Comparison of ENCODE assay signal across 23 cellular contexts in genomic region chr2:9889812-9890261, GRCh38. TPM values are rescaled to one million over a fixed set of nuclear protein-coding genes. Genes with fewer than 3 reads are reported as not detected.
DNase-seq lines count a peak whose midpoint lies in the region; ATAC-seq and TF ChIP-seq lines count a peak whose summit lies in the region.
"Had no signal": no experiment of that assay in that cellular context is flagged by ENCODE, and none has a peak within 500 bp of the region (broad histone marks: within the 10 kb centered on the region; RNA-seq: fewer than 3 reads in every experiment).

No MANE protein-coding gene starts in this region.

- no peak for TF ChIP-seq POLR2A in gastrocnemius medialis (IDR thresholded peaks at IDR 0.05)

- peak overlapping the region in 4 of 5 experiments; percentile 0 to 23 (median 14) for H3K4me3 Mint-ChIP-seq in brain
- H3K4me3 Mint-ChIP-seq in stimulated activated naive B cell treated with anti-CD40 and anti-IgM and Interleukin-4, amounts not matched to agents 10 μg/mL and 1 μg/mL and 100 μg/mL, for 72 hours = no peak overlapping the region
- no peak overlapping the region for H3K4me3 Mint-ChIP-seq in stimulated activated effector memory CD8-positive, alpha-beta T cell treated with anti-CD3 and anti-CD28 coated beads, Interleukin-12 subunit alpha, Interleukin-12 subunit beta, amount 100 ng/mL, for 72 hours
- H3K4me3 Mint-ChIP-seq in activated T-cell treated with anti-CD3 and anti-CD28 coated beads, Interleukin-2, amount 50 U/mL, for 72 hours = no peak overlapping the region
- H3K4me3 Mint-ChIP-seq: activated CD4-positive, alpha-beta T cell treated with anti-CD3 and anti-CD28 coated beads, Interleukin-2, amount 10 ng/mL, durations not matched to agents 7 days and 5 days; activated T-cell treated with anti-CD3 and anti-CD28 coated beads, Interleukin-2, amount 50 U/mL, for 24 hours; GM23338 had no signal

- H3K9me3 Mint-ChIP-seq in brain = peaks cover 15 to 35% (median 25%) of the 10 kb centered on the region in 5 experiments
- peaks cover 11 to 12% of the 10 kb centered on the region in 2 donors for H3K9me3 Mint-ChIP-seq in stimulated activated naive B cell treated with anti-CD40 and anti-IgM and Interleukin-4, amounts not matched to agents 10 μg/mL and 1 μg/mL and 100 μg/mL, for 72 hours
- H3K9me3 Mint-ChIP-seq in stimulated activated effector memory CD8-positive, alpha-beta T cell treated with anti-CD3 and anti-CD28 coated beads, Interleukin-12 subunit alpha, Interleukin-12 subunit beta, amount 100 ng/mL, for 72 hours = peaks cover 15% of the 10 kb centered on the region
- H3K9me3 Mint-ChIP-seq in activated T-cell treated with anti-CD3 and anti-CD28 coated beads, Interleukin-2, amount 50 U/mL, for 72 hours = peaks cover 3 to 4% of the 10 kb centered on the region in 2 donors

- no peak overlapping the region for H3K4me3 ChIP-seq in gastrocnemius medialis
- H3K4me3 ChIP-seq: GM23338, skin epidermis, tibial artery had no signal

- peaks cover 0 to 10% of the 10 kb centered on the region in 2 donors for H3K36me3 ChIP-seq in gastrocnemius medialis

- peaks cover 15% of the 10 kb centered on the region for H3K4me1 Mint-ChIP-seq in brain
- peaks cover 0 to 11% of the 10 kb centered on the region in 2 donors for H3K4me1 Mint-ChIP-seq in stimulated activated naive B cell treated with anti-CD40 and anti-IgM and Interleukin-4, amounts not matched to agents 10 μg/mL and 1 μg/mL and 100 μg/mL, for 72 hours
- H3K4me1 Mint-ChIP-seq in stimulated activated effector memory CD8-positive, alpha-beta T cell treated with anti-CD3 and anti-CD28 coated beads, Interleukin-12 subunit alpha, Interleukin-12 subunit beta, amount 100 ng/mL, for 72 hours = peaks cover 18% of the 10 kb centered on the region
- no peaks in the 10 kb centered on the region for H3K4me1 Mint-ChIP-seq in activated T-cell treated with anti-CD3 and anti-CD28 coated beads, Interleukin-2, amount 50 U/mL, for 72 hours (ENCODE audit: low read depth)

- peak; percentile 71 for DNase-seq in NCI-H82 (lab: John Stamatoyannopoulos, UW)
- no peak for DNase-seq in NCI-H82 treated with DMSO at 0.1 percent for 48 hours (lab: John Stamatoyannopoulos, UW; ENCODE audit: unreplicated experiment)
- DNase-seq in stimulated activated naive B cell treated with anti-CD40 and anti-IgM and Interleukin-4, amounts not matched to agents 10 μg/mL and 1 μg/mL and 100 μg/mL, for 72 hours = no peak
- DNase-seq in stimulated activated effector memory CD8-positive, alpha-beta T cell treated with anti-CD3 and anti-CD28 coated beads, Interleukin-12 subunit alpha, Interleukin-12 subunit beta, amount 100 ng/mL, for 72 hours (ENCODE audit: low spot score in 2 of 2) = no peak
- DNase-seq in gastrocnemius medialis = no peak
- no peak for DNase-seq in activated T-cell treated with anti-CD3 and anti-CD28 coated beads, Interleukin-2, amount 50 U/mL, for 72 hours
- DNase-seq: activated CD4-positive, alpha-beta T cell treated with anti-CD3 and anti-CD28 coated beads, Interleukin-2, amount 10 ng/mL, durations not matched to agents 7 days and 5 days; activated T-cell treated with anti-CD3 and anti-CD28 coated beads, Interleukin-2, amount 50 U/mL, for 24 hours; C1 segment of cervical spinal cord; DMS79 treated with DMSO at 0.1 percent for 48 hours; NCI-H1092 treated with DMSO at 0.1 percent for 48 hours; NCI-H2171 treated with DMSO at 0.1 percent for 48 hours; nucleus accumbens; Right ventricle myocardium superior; stimulated activated CD4-positive, alpha-beta T cell treated with anti-CD3 and anti-CD28 coated beads, Interleukin-4, amount 100 ng/mL, for 4 hours; T1000; tibial artery had no signal

- in situ Hi-C loops in gastrocnemius medialis (cut with MboI; ENCODE audit: low sequenced_read_pairs in 4 of 4) = no loop called here

- H3K27ac Mint-ChIP-seq in brain = peak overlapping the region in 4 of 5 experiments; percentile 7 to 96 (median 88)
- peak overlapping the region; percentile 28 for H3K27ac Mint-ChIP-seq in stimulated activated naive B cell treated with anti-CD40 and anti-IgM and Interleukin-4, amounts not matched to agents 10 μg/mL and 1 μg/mL and 100 μg/mL, for 72 hours
- H3K27ac Mint-ChIP-seq in stimulated activated effector memory CD8-positive, alpha-beta T cell treated with anti-CD3 and anti-CD28 coated beads, Interleukin-12 subunit alpha, Interleukin-12 subunit beta, amount 100 ng/mL, for 72 hours = no peak overlapping the region
- no peak overlapping the region for H3K27ac Mint-ChIP-seq in activated T-cell treated with anti-CD3 and anti-CD28 coated beads, Interleukin-2, amount 50 U/mL, for 72 hours
- H3K27ac Mint-ChIP-seq: activated CD4-positive, alpha-beta T cell treated with anti-CD3 and anti-CD28 coated beads, Interleukin-2, amount 10 ng/mL, durations not matched to agents 7 days and 5 days; activated naive CD4-positive, alpha-beta T cell treated with anti-CD3 and anti-CD28 coated beads, Interleukin-2, amount 50 U/mL, for 72 hours; activated T-cell treated with anti-CD3 and anti-CD28 coated beads, Interleukin-2, amount 50 U/mL, for 24 hours; GM23338 had no signal

- no peaks in the 10 kb centered on the region for H3K4me1 ChIP-seq in gastrocnemius medialis

- TF ChIP-seq CTCF in brain (conservative IDR thresholded peaks at IDR 0.05) (no peak), gastrocnemius medialis (IDR thresholded peaks at IDR 0.05 in 4 of 5, conservative IDR thresholded peaks at IDR 0.05 in 1 of 5) (no peak)

- intact Hi-C loops in gastrocnemius medialis (cut with DNase I; ENCODE audit: low total_unique reads) = no loop called here

- no peaks in the 10 kb centered on the region for H3K27me3 Mint-ChIP-seq in brain
- no peaks in the 10 kb centered on the region for H3K27me3 Mint-ChIP-seq in stimulated activated naive B cell treated with anti-CD40 and anti-IgM and Interleukin-4, amounts not matched to agents 10 μg/mL and 1 μg/mL and 100 μg/mL, for 72 hours
- no peaks in the 10 kb centered on the region for H3K27me3 Mint-ChIP-seq in activated T-cell treated with anti-CD3 and anti-CD28 coated beads, Interleukin-2, amount 50 U/mL, for 72 hours (ENCODE audit: low read depth)
- H3K27me3 Mint-ChIP-seq: activated CD4-positive, alpha-beta T cell treated with anti-CD3 and anti-CD28 coated beads, Interleukin-2, amount 10 ng/mL, durations not matched to agents 7 days and 5 days; activated T-cell treated with anti-CD3 and anti-CD28 coated beads, Interleukin-2, amount 50 U/mL, for 24 hours had no signal

- no peak for ATAC-seq in stimulated activated naive B cell treated with anti-CD40 and anti-IgM and Interleukin-4, amounts not matched to agents 10 μg/mL and 1 μg/mL and 100 μg/mL, for 72 hours (replicated peaks)
- ATAC-seq in stimulated activated effector memory CD8-positive, alpha-beta T cell treated with anti-CD3 and anti-CD28 coated beads, Interleukin-12 subunit alpha, Interleukin-12 subunit beta, amount 100 ng/mL, for 72 hours = no peak
- no peak for ATAC-seq in gastrocnemius medialis
- no peak for ATAC-seq in activated T-cell treated with anti-CD3 and anti-CD28 coated beads, Interleukin-2, amount 50 U/mL, for 72 hours (replicated peaks in 1 of 2)
- ATAC-seq: activated naive CD4-positive, alpha-beta T cell treated with anti-CD3 and anti-CD28 coated beads, Interleukin-2, amount 50 U/mL, for 72 hours; GM23338 had no signal

- peaks cover 69% of the 10 kb centered on the region for H3K36me3 Mint-ChIP-seq in brain
- peaks cover 41 to 61% of the 10 kb centered on the region in 2 donors for H3K36me3 Mint-ChIP-seq in stimulated activated naive B cell treated with anti-CD40 and anti-IgM and Interleukin-4, amounts not matched to agents 10 μg/mL and 1 μg/mL and 100 μg/mL, for 72 hours
- H3K36me3 Mint-ChIP-seq in stimulated activated effector memory CD8-positive, alpha-beta T cell treated with anti-CD3 and anti-CD28 coated beads, Interleukin-12 subunit alpha, Interleukin-12 subunit beta, amount 100 ng/mL, for 72 hours = peaks cover 41% of the 10 kb centered on the region
- H3K36me3 Mint-ChIP-seq in activated T-cell treated with anti-CD3 and anti-CD28 coated beads, Interleukin-2, amount 50 U/mL, for 72 hours (ENCODE audit: insufficient read depth in 2 of 2) = peaks cover 18 to 36% of the 10 kb centered on the region in 2 donors

- H3K27ac ChIP-seq in layer of hippocampus (ENCODE audit: low read depth, low read length) (peak overlapping the region; percentile 30), gastrocnemius medialis (no peak overlapping the region)
- H3K27ac ChIP-seq: 22Rv1 had no signal

- H3K9me3 ChIP-seq in gastrocnemius medialis = peaks cover 0 to 4% (median 0%) of the 10 kb centered on the region in 3 donors

- H3K27me3 ChIP-seq in layer of hippocampus (ENCODE audit: control insufficient read depth, insufficient read depth, low read length) (no peaks in the 10 kb centered on the region), gastrocnemius medialis (no peaks in the 10 kb centered on the region)
- H3K27me3 ChIP-seq: tibial artery had no signal

RNA-seq across cellular contexts. Expression of gene TAF1B, which starts 46.6 kb away (rescaled TPM):
- polyA plus RNA-seq in brain (ENCODE audit: insufficient read depth, low read depth, low replicate concordance) = 5.5 TPM
- total RNA-seq in gastrocnemius medialis = 1 to 10 TPM; 5.0 to 8.4 (median 7.3) TPM
- 10 to 100 TPM; 17.8 to 23.7 TPM for total RNA-seq in activated T-cell treated with anti-CD3 and anti-CD28 coated beads, Interleukin-2, amount 50 U/mL, for 72 hours

Comparison
In these comparisons a context has a peak if more than half of its experiments do, and no peak if none do; other contexts are left out.
1. H3K27ac Mint-ChIP-seq: peak in brain (4 of 5) and stimulated activated naive B cell treated with anti-CD40 and anti-IgM and Interleukin-4, amounts not matched to agents 10 μg/mL and 1 μg/mL and 100 μg/mL, for 72 hours (single experiment); none in stimulated activated effector memory CD8-positive, alpha-beta T cell treated with anti-CD3 and anti-CD28 coated beads, Interleukin-12 subunit alpha, Interleukin-12 subunit beta, amount 100 ng/mL, for 72 hours (single experiment) and activated T-cell treated with anti-CD3 and anti-CD28 coated beads, Interleukin-2, amount 50 U/mL, for 72 hours (single experiment).
2. H3K4me3 Mint-ChIP-seq: peak in brain (4 of 5); none in stimulated activated naive B cell treated with anti-CD40 and anti-IgM and Interleukin-4, amounts not matched to agents 10 μg/mL and 1 μg/mL and 100 μg/mL, for 72 hours (0 of 2), stimulated activated effector memory CD8-positive, alpha-beta T cell treated with anti-CD3 and anti-CD28 coated beads, Interleukin-12 subunit alpha, Interleukin-12 subunit beta, amount 100 ng/mL, for 72 hours (single experiment) and activated T-cell treated with anti-CD3 and anti-CD28 coated beads, Interleukin-2, amount 50 U/mL, for 72 hours (0 of 2).